In genomic region chr16:4376126-4376819, GRCh38 we compare ENCODE assay signal across 10 cellular contexts. TPM values are rescaled to one million over a fixed set of nuclear protein-coding genes. Genes with fewer than 3 reads are reported as not detected.
DNase-seq lines count a peak whose midpoint lies in the region; ATAC-seq, FAIRE-seq and TF ChIP-seq lines count a peak whose summit lies in the region.
"Had no signal": no experiment of that assay in that cellular context is flagged by ENCODE, and none has a peak within 500 bp of the region (broad histone marks: within the 10 kb centered on the region; RNA-seq: fewer than 3 reads in every experiment).

No MANE protein-coding gene starts in this region.

- H3K4me1 ChIP-seq in spleen (peaks cover 17 to 93% (median 56%) of the 10 kb centered on the region in 6 donors), OCI-LY7 (ENCODE audit: insufficient read depth, low read length, poor library complexity, severe bottlenecking) (peaks cover 22% of the 10 kb centered on the region)

- H3K79me2 ChIP-seq in OCI-LY7 (ENCODE audit: insufficient read depth, low read depth, low read length), result no peaks in the 10 kb centered on the region

- H3K4me2 ChIP-seq in OCI-LY7 (ENCODE audit: low read length), result no peak overlapping the region

- no peak overlapping the region for H2AFZ ChIP-seq in OCI-LY7 (ENCODE audit: low read length)

- no peak for FAIRE-seq in urothelium cell line (lab: Jason Lieb, UNC)
- FAIRE-seq: GM18507 had no signal

- intact Hi-C loops in spleen (cut with DNase I; ENCODE audit: low total_unique reads) (no loop called here), OCI-LY7 (cut with micrococcal nuclease; ENCODE audit: unreplicated experiment) (no loop called here)

- peak overlapping the region in 1 of 8 donors; percentile 9 for H3K4me3 ChIP-seq in spleen
- H3K4me3 ChIP-seq in OCI-LY7 (ENCODE audit: low read depth, low read length, poor library complexity, severe bottlenecking), result no peak overlapping the region

- POLR2A ChIA-PET in OCI-LY7 (lab: Charles Lee), result no interaction called here

- H3K9me3 ChIP-seq in spleen, result no peaks in the 10 kb centered on the region
- H3K9me3 ChIP-seq in OCI-LY7 (ENCODE audit: low read length), result no peaks in the 10 kb centered on the region

- peaks cover 6% of the 10 kb centered on the region; the same call in 1 of the 2 replicates for H4K20me1 ChIP-seq in OCI-LY7 (ENCODE audit: insufficient read depth, low read length)

- H3K27ac ChIP-seq in spleen (peak overlapping the region in 7 of 8 donors; percentile 29 to 86 (median 82)), OCI-LY7 (ENCODE audit: low read depth, low read length, poor library complexity, severe bottlenecking) (no peak overlapping the region)

- H3K36me3 ChIP-seq in spleen (peaks cover 0 to 77% (median 19%) of the 10 kb centered on the region in 6 donors), OCI-LY7 (ENCODE audit: insufficient read depth, low read length) (no peaks in the 10 kb centered on the region)

- WGBS in spleen, 5 donors, result 73 to 92% (median 83%) methylated on average over 6 to 30 of the region's 30 CpGs

- H3K27me3 ChIP-seq in spleen (replicated peaks in 1 of 7), result no peaks in the 10 kb centered on the region

- TF ChIP-seq CTCF in spleen (IDR thresholded peaks at IDR 0.05 in 8 of 11, conservative IDR thresholded peaks at IDR 0.05 in 3 of 11) (no peak), OCI-LY7 (conservative IDR thresholded peaks at IDR 0.05; ENCODE audit: low read length) (no peak)

- BruUV-seq in OCI-LY7 (replicated peaks; lab: Mats Ljungman, UMichigan), result no TSS peak

- CTCF ChIA-PET in OCI-LY7 (lab: Charles Lee; ENCODE audit: unreplicated experiment), result no interaction called here

- no peaks in the 10 kb centered on the region for H3K9me2 ChIP-seq in OCI-LY7 (ENCODE audit: insufficient read depth, low read length)

- TF ChIP-seq POLR2A in spleen (IDR thresholded peaks at IDR 0.05), result no peak

- peak; percentile 75 for DNase-seq in HCEC 1CT
- peak; percentile 74 for DNase-seq in cerebellar cortex (ENCODE audit: low spot score)
- DNase-seq in left lobe of liver (ENCODE audit: low spot score), result peak; percentile 97
- DNase-seq in spleen, result peak; percentile 77
- DNase-seq in urothelium cell line (ENCODE audit: low spot score), result no peak
- no peak for DNase-seq in COR-L47 (lab: John Stamatoyannopoulos, UW)
- no peak for DNase-seq in OCI-LY7 (ENCODE audit: low spot score)
- DNase-seq: stimulated activated naive CD8-positive, alpha-beta T cell treated with anti-CD3 and anti-CD28 coated beads, Interleukin-15, Interleukin-2, amounts not matched to agents 100 U/mL and 50 U/mL, for 24 hours had no signal

- ATAC-seq in left lobe of liver, result peak; percentile 47
- no peak for ATAC-seq in GM21576 (IDR thresholded peaks at IDR 0.05; ENCODE audit: unreplicated experiment)
- ATAC-seq: stimulated activated naive CD8-positive, alpha-beta T cell treated with anti-CD3 and anti-CD28 coated beads, Interleukin-15, Interleukin-2, amounts not matched to agents 100 U/mL and 50 U/mL, for 24 hours had no signal

RNA-seq across cellular contexts. Expression of gene VASN, which starts 4.6 kb away (rescaled TPM):
- total RNA-seq in left lobe of liver (22.3 TPM), spleen (10 to 100 TPM in 5 of 7 donors, 1 to 10 TPM in 2; 7.4 to 24.9 (median 15.6) TPM), OCI-LY7 (2022) (not detected in 2 replicates)
- 1 to 10 TPM; 2.0 to 6.3 (median 5.2) TPM for polyA plus RNA-seq in spleen
- not detected in 2 replicates for total RNA-seq in OCI-LY7 (2014; rRNA removed; shearing (Covaris generic))

RNA-seq across cellular contexts. Expression of gene PAM16, which starts 25.2 kb away (rescaled TPM):
- 41.0 TPM for total RNA-seq in left lobe of liver
- 10 to 100 TPM; 26.7 to 45.9 (median 30.1) TPM for total RNA-seq in spleen
- polyA plus RNA-seq in spleen, result 10 to 100 TPM; 65.5 to 88.8 (median 84.8) TPM
- total RNA-seq in OCI-LY7 (2014; rRNA removed; shearing (Covaris generic)), result 80.6 and 92.1 TPM in 2 replicates
- 77.4 and 82.4 TPM in 2 replicates for total RNA-seq in OCI-LY7 (2022)

RNA-seq across cellular contexts. Expression of gene CORO7, which starts 40.1 kb away (rescaled TPM):
- 9.6 TPM for total RNA-seq in left lobe of liver
- total RNA-seq in spleen, result 100 to 1,000 TPM in 6 of 7 donors, 10 to 100 TPM in 1; 89.9 to 177 (median 149) TPM
- polyA plus RNA-seq in spleen, result 10 to 100 TPM; 29.7 to 70.6 (median 50.5) TPM
- total RNA-seq in OCI-LY7 (2014; rRNA removed; shearing (Covaris generic)), result 64.0 and 77.2 TPM in 2 replicates
- total RNA-seq in OCI-LY7 (2022), result 112 and 115 TPM in 2 replicates

RNA-seq across cellular contexts. Expression of gene DNAJA3, which starts 49.4 kb away (rescaled TPM):
- 57.0 TPM for total RNA-seq in left lobe of liver
- 10 to 100 TPM; 30.0 to 47.6 (median 35.5) TPM for total RNA-seq in spleen
- polyA plus RNA-seq in spleen, result 10 to 100 TPM; 16.9 to 36.7 (median 20.7) TPM
- 89.8 and 94.5 TPM in 2 replicates for total RNA-seq in OCI-LY7 (2014; rRNA removed; shearing (Covaris generic))
- 89.7 and 94.3 TPM in 2 replicates for total RNA-seq in OCI-LY7 (2022)

Comparison
In these comparisons a context has a peak if more than half of its experiments do, and no peak if none do; other contexts are left out.
1. DNase-seq: peak in HCEC 1CT (single experiment), cerebellar cortex (single experiment), left lobe of liver (single experiment) and spleen (single experiment); none in urothelium cell line (single experiment), COR-L47 (single experiment) and OCI-LY7 (single experiment).
2. RNA of gene VASN, which starts 4.6 kb away (total RNA-seq): 22.3 TPM in left lobe of liver (single experiment) and 7.4 to 24.9 TPM in spleen; not detected in OCI-LY7; every median in the first group is over 4 times any median in the second.